12 cellular contexts compared by ENCODE assay signal in genomic region chr4:76341063-76341462, GRCh38. TPM values are rescaled to one million over a fixed set of nuclear protein-coding genes. Genes with fewer than 3 reads are reported as not detected.
A peak's percentile ranks its signal among the peaks of the same experiment; 100 is the strongest.
DNase-seq lines count a peak whose midpoint lies in the region; ATAC-seq, FAIRE-seq and TF ChIP-seq lines count a peak whose summit lies in the region.
"Had no signal": no experiment of that assay in that cellular context is flagged by ENCODE, and none has a peak within 500 bp of the region (broad histone marks: within the 10 kb centered on the region; RNA-seq: fewer than 3 reads in every experiment).

No MANE protein-coding gene starts in this region.

- no peaks in the 10 kb centered on the region for H3K27me3 ChIP-seq in bronchial epithelial cell (ENCODE audit: control insufficient read depth, insufficient read depth, low read length)

- H3K36me3 ChIP-seq in bronchial epithelial cell (ENCODE audit: control insufficient read depth, insufficient read depth, low read length) = no peaks in the 10 kb centered on the region

- no peak for FAIRE-seq in bronchial epithelial cell (lab: Jason Lieb, UNC)
- FAIRE-seq: GM12878 had no signal

- ATAC-seq in HG03469 (IDR thresholded peaks at IDR 0.05; ENCODE audit: unreplicated experiment) (no peak), GM21576 (IDR thresholded peaks at IDR 0.05; ENCODE audit: unreplicated experiment) (no peak)
- ATAC-seq: effector memory CD8-positive, alpha-beta T cell; GM12878 had no signal

- TF ChIP-seq CTCF in bronchial epithelial cell (IDR thresholded peaks at IDR 0.05; ENCODE audit: insufficient read depth, low read length, severe bottlenecking) = no peak

- DNase-seq in AG08395 (ENCODE audit: low spot score) (peak; percentile 47), M059J (ENCODE audit: low read depth) (peak; percentile 34), bronchial epithelial cell (ENCODE audit: low read depth) (peak; percentile 74), iris pigment epithelial cell (ENCODE audit: low read depth) (peak; percentile 82), NCI-H748 (lab: John Stamatoyannopoulos, UW; ENCODE audit: unreplicated experiment) (no peak)
- no peak for DNase-seq in activated CD4-positive, alpha-beta T cell treated with anti-CD3 and anti-CD28 coated beads for 4 hours
- DNase-seq: effector memory CD8-positive, alpha-beta T cell; stimulated activated naive CD4-positive, alpha-beta T cell treated with Interleukin-2 at 50 U/mL for 16 hours had no signal

- no peak overlapping the region for H3K4me3 ChIP-seq in bronchial epithelial cell (ENCODE audit: low read depth, low read length)
- H3K4me3 ChIP-seq: GM12878, skin epidermis had no signal

RNA-seq across cellular contexts. Expression of gene STBD1, which starts 34.5 kb away (rescaled TPM):
- 4.0 and 6.2 TPM in 2 replicates for total RNA-seq in M059J (2014; rRNA removed; shearing (Covaris generic))
- total RNA-seq in bronchial epithelial cell = 9.5 and 10.0 TPM in 2 replicates
- total RNA-seq: GM12878 had no signal

Comparison
In these comparisons a context has a peak if more than half of its experiments do, and no peak if none do; other contexts are left out.
1. DNase-seq: peak in AG08395 (single experiment), M059J (single experiment), bronchial epithelial cell (single experiment) and iris pigment epithelial cell (single experiment); none in NCI-H748 (single experiment) and activated CD4-positive, alpha-beta T cell treated with anti-CD3 and anti-CD28 coated beads for 4 hours (0 of 2).